ENCODE assay signal across 11 cellular contexts in genomic region chr20:17611290-17611539, GRCh38. TPM values are rescaled to one million over a fixed set of nuclear protein-coding genes. Genes with fewer than 3 reads are reported as not detected.
DNase-seq lines count a peak whose midpoint lies in the region; ATAC-seq and TF ChIP-seq lines count a peak whose summit lies in the region.
"Had no signal": no experiment of that assay in that cellular context is flagged by ENCODE, and none has a peak within 500 bp of the region (broad histone marks: within the 10 kb centered on the region; RNA-seq: fewer than 3 reads in every experiment).

No MANE protein-coding gene starts in this region.

- peaks cover 58 to 75% (median 74%) of the 10 kb centered on the region in 10 experiments for H3K4me1 ChIP-seq in BLaER1 treated with 17β-estradiol and CSF1 and Interleukin-3, amounts not matched to agents 10 nM and 100 nM

- peak overlapping the region in 9 of 11 experiments; percentile 1 to 80 (median 75); a peak in 10 of 22 replicates for H3K9ac ChIP-seq in BLaER1 treated with 17β-estradiol and CSF1 and Interleukin-3, amounts not matched to agents 10 nM and 100 nM

- peak overlapping the region; percentile 99 for H3K27ac Mint-ChIP-seq in chondrocyte (ENCODE audit: unreplicated experiment)
- H3K27ac Mint-ChIP-seq in naive thymus-derived CD8-positive, alpha-beta T cell, result peak overlapping the region; percentile 48 to 100 (median 98)
- H3K27ac Mint-ChIP-seq: brain, memory B cell had no signal

- ATAC-seq in naive thymus-derived CD8-positive, alpha-beta T cell, result peak in 1 of 2 donors; percentile 21
- ATAC-seq in HG02973 (IDR thresholded peaks at IDR 0.05; ENCODE audit: unreplicated experiment), result no peak

- peaks cover 27% of the 10 kb centered on the region for H3K36me3 Mint-ChIP-seq in chondrocyte (ENCODE audit: low read depth)
- H3K36me3 Mint-ChIP-seq in naive thymus-derived CD8-positive, alpha-beta T cell, result peaks cover 3 to 10% (median 6%) of the 10 kb centered on the region in 3 donors

- H3K27me3 Mint-ChIP-seq in chondrocyte (ENCODE audit: low read depth), result no peaks in the 10 kb centered on the region
- H3K27me3 Mint-ChIP-seq in naive thymus-derived CD8-positive, alpha-beta T cell, result no peaks in the 10 kb centered on the region
- H3K27me3 Mint-ChIP-seq: brain, memory B cell had no signal

- no peaks in the 10 kb centered on the region for H3K9me3 Mint-ChIP-seq in chondrocyte (ENCODE audit: low read depth)
- no peaks in the 10 kb centered on the region for H3K9me3 Mint-ChIP-seq in naive thymus-derived CD8-positive, alpha-beta T cell
- H3K9me3 Mint-ChIP-seq: brain, memory B cell had no signal

- H3K9me3 ChIP-seq in BLaER1 treated with 17β-estradiol and CSF1 and Interleukin-3, amounts not matched to agents 10 nM and 100 nM (replicated peaks in 1 of 11), result no peaks in the 10 kb centered on the region
- no peaks in the 10 kb centered on the region for H3K9me3 ChIP-seq in KOPT-K1 (ENCODE audit: insufficient read depth, low read length, poor library complexity, severe bottlenecking)

- H3K36me3 ChIP-seq in BLaER1 treated with 17β-estradiol and CSF1 and Interleukin-3, amounts not matched to agents 10 nM and 100 nM, result peaks cover 0 to 18% (median 11%) of the 10 kb centered on the region in 11 experiments; a peak in 10 of 22 replicates
- H3K36me3 ChIP-seq in KOPT-K1 (ENCODE audit: insufficient read depth, low read length), result peaks cover 22% of the 10 kb centered on the region; the same call in 1 of the 2 replicates

- peak overlapping the region in 2 of 10 experiments; percentile 31 to 51; a peak in 3 of 20 replicates for H3K4me3 ChIP-seq in BLaER1 treated with 17β-estradiol and CSF1 and Interleukin-3, amounts not matched to agents 10 nM and 100 nM

- POLR2A ChIA-PET in naive thymus-derived CD8-positive, alpha-beta T cell (lab: Charles Lee), result interaction anchor here (0.9 to 2.0 kb wide), 5 partner anchors 41 to 677 kb away, joined by 3 to 19 read pairs (median 4); partner anchors contain the start of genes DSTN, RRBP1, SNX5 and ZNF133

- peaks cover 5 to 64% (median 19%) of the 10 kb centered on the region in 11 experiments; a peak in 14 of 22 replicates for H4K20me1 ChIP-seq in BLaER1 treated with 17β-estradiol and CSF1 and Interleukin-3, amounts not matched to agents 10 nM and 100 nM

- H3K4me2 ChIP-seq in BLaER1 treated with 17β-estradiol and CSF1 and Interleukin-3, amounts not matched to agents 10 nM and 100 nM, result peak overlapping the region; percentile 85 to 100 (median 96)

- peaks cover 68% of the 10 kb centered on the region for H3K4me1 Mint-ChIP-seq in chondrocyte (ENCODE audit: low read depth)
- H3K4me1 Mint-ChIP-seq in naive thymus-derived CD8-positive, alpha-beta T cell, result peaks cover 20 to 50% (median 42%) of the 10 kb centered on the region in 4 donors
- H3K4me1 Mint-ChIP-seq: brain, memory B cell had no signal

- DNase-seq in chondrocyte (ENCODE audit: low spot score) (no peak), RKO (ENCODE audit: low spot score) (no peak), SHP77 treated with DMSO at 0.1 percent for 48 hours (lab: John Stamatoyannopoulos, UW) (no peak), NCI-H1436 treated with DMSO at 0.1 percent for 48 hours (lab: John Stamatoyannopoulos, UW) (no peak)
- peak in 1 of 10 donors; percentile 29 for DNase-seq in naive thymus-derived CD8-positive, alpha-beta T cell
- DNase-seq: OCI-M1 had no signal

- TF ChIP-seq CTCF in chondrocyte (IDR thresholded peaks at IDR 0.05), result no peak

- no peaks in the 10 kb centered on the region for H3K27me3 ChIP-seq in BLaER1 treated with 17β-estradiol and CSF1 and Interleukin-3, amounts not matched to agents 10 nM and 100 nM

- H3K27ac ChIP-seq in BLaER1 treated with 17β-estradiol and CSF1 and Interleukin-3, amounts not matched to agents 10 nM and 100 nM, result peak overlapping the region in 7 of 11 experiments; percentile 12 to 88 (median 84); a peak in 12 of 22 replicates
- H3K27ac ChIP-seq in KOPT-K1 (ENCODE audit: low read depth, low read length, poor library complexity, severe bottlenecking), result peak overlapping the region; percentile 80

- no peak overlapping the region for H3K4me3 Mint-ChIP-seq in chondrocyte (ENCODE audit: unreplicated experiment)
- H3K4me3 Mint-ChIP-seq in naive thymus-derived CD8-positive, alpha-beta T cell, result peak overlapping the region in 7 of 10 donors; percentile 38 to 79 (median 70)
- H3K4me3 Mint-ChIP-seq: brain, memory B cell had no signal

RNA-seq across cellular contexts. Expression of gene DSTN, which starts 41.3 kb away (rescaled TPM):
- 878 to 1,290 TPM (median 1,265 TPM) in 3 replicates for total RNA-seq in chondrocyte
- 10 to 100 TPM; 28.4 to 31.9 TPM for total RNA-seq in naive thymus-derived CD8-positive, alpha-beta T cell
- polyA plus RNA-seq in naive thymus-derived CD8-positive, alpha-beta T cell, result 100 to 1,000 TPM in 1 of 3 donors, 10 to 100 TPM in 2; 75.1 to 140 (median 81.6) TPM

Comparison
In these comparisons a context has a peak if more than half of its experiments do, and no peak if none do; other contexts are left out.
1. RNA of gene DSTN, which starts 41.3 kb away (total RNA-seq): 878 to 1,290 TPM in chondrocyte; 28.4 to 31.9 TPM in naive thymus-derived CD8-positive, alpha-beta T cell; every median in the first group is over 10 times any median in the second.